In genomic region chr5:160047362-160047761, GRCh38 we compare ENCODE assay signal across 14 cellular contexts.
"Had no signal": no experiment of that assay in that cellular context is flagged by ENCODE, and none has a peak within 500 bp of the region (broad histone marks: within the 10 kb centered on the region; RNA-seq: fewer than 3 reads in every experiment).

No MANE protein-coding gene starts in this region.

- H3K9me3 Mint-ChIP-seq: activated CD4-positive, alpha-beta memory T cell treated with anti-CD3 and anti-CD28 coated beads for 36 hours; activated T-cell treated with anti-CD3 and anti-CD28 coated beads, Interleukin-2, amount 50 U/mL, for 72 hours; immature natural killer cell; memory B cell had no signal

- H3K4me1 Mint-ChIP-seq: memory B cell had no signal

- H3K4me3 ChIP-seq: body of pancreas, dorsolateral prefrontal cortex, thoracic aorta, vagina had no signal

- H3K27ac Mint-ChIP-seq: activated CD4-positive, alpha-beta memory T cell treated with anti-CD3 and anti-CD28 coated beads for 36 hours; activated T-cell treated with anti-CD3 and anti-CD28 coated beads, Interleukin-2, amount 50 U/mL, for 72 hours; memory B cell had no signal

- DNase-seq: activated CD4-positive, alpha-beta memory T cell treated with anti-CD3 and anti-CD28 coated beads for 36 hours; activated CD4-positive, CD25-positive, alpha-beta regulatory T cell treated with anti-CD3 and anti-CD28 coated beads, Interleukin-2, amount 50 U/mL, for 72 hours; activated T-cell treated with anti-CD3 and anti-CD28 coated beads, Interleukin-2, amount 50 U/mL, for 72 hours; body of pancreas; cerebellar nuclear complex; dorsolateral prefrontal cortex; foreskin fibroblast; immature natural killer cell; stimulated activated CD4-positive, alpha-beta T cell treated with anti-CD3 and anti-CD28 coated beads, Interleukin-2, amount 100 ng/mL, for 48 hours; stimulated activated naive CD8-positive, alpha-beta T cell treated with anti-CD3 and anti-CD28 coated beads, Interleukin-15, Interleukin-2, amounts not matched to agents 100 U/mL and 50 U/mL, for 24 hours had no signal

- ATAC-seq: activated T-cell treated with anti-CD3 and anti-CD28 coated beads, Interleukin-2, amount 50 U/mL, for 72 hours; body of pancreas; esophagus mucosa; stimulated activated naive CD8-positive, alpha-beta T cell treated with anti-CD3 and anti-CD28 coated beads, Interleukin-15, Interleukin-2, amounts not matched to agents 100 U/mL and 50 U/mL, for 24 hours had no signal

- H3K27ac ChIP-seq: body of pancreas, dorsolateral prefrontal cortex, thoracic aorta, vagina had no signal

- H3K4me1 ChIP-seq: body of pancreas, vagina had no signal

- H3K27me3 ChIP-seq: body of pancreas, dorsolateral prefrontal cortex, vagina had no signal

- H3K4me3 Mint-ChIP-seq: activated CD4-positive, alpha-beta memory T cell treated with anti-CD3 and anti-CD28 coated beads for 36 hours; activated T-cell treated with anti-CD3 and anti-CD28 coated beads, Interleukin-2, amount 50 U/mL, for 72 hours; immature natural killer cell; memory B cell had no signal

- H3K9me3 ChIP-seq: body of pancreas, thoracic aorta, vagina had no signal

- H3K27me3 Mint-ChIP-seq: activated CD4-positive, alpha-beta memory T cell treated with anti-CD3 and anti-CD28 coated beads for 36 hours; memory B cell had no signal
